Comparison of ENCODE assay signal across 10 cellular contexts in the genomic region with DNA sequence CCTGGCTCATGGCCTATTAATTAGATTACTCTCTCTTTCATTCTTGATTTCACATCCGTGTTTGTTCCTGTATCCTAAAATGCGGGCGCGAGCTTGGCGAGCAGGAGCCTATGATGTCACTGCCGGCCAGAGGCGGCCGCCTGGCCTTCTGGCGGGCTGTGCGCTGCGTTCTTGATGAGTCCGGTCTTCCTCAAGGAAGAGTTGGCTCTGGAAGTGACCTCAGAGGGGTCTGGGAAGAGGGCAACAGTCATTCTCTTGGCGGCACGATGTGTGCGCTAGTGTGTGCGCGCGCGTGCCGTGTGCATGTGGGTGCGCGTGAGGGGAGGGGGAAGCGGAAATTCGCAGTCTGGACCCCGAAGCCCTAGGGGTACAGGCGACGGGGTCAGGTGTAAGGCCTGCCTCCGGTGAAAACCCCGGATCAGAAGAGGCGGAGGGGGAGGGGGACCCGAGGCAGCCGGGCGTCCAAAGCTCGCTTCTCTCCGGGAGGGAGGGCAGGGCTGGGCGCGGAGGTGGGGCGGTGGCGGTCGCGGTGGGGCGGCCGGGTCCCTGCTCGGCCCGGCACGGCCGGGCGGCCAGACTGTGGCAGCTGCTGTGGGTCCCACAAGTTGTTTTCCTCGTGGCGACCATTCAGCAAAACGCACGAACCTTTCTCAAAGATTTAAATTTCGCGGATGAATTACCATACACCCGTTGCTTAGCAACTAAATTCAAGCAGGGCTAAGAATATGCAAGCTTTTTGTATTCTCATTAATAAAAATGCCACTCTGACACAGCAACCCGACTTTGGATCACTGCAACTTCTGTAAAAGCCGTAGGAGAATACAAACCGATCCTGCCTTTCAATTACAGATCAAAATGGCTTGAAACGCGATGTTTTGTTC. TPM values are rescaled to one million over a fixed set of nuclear protein-coding genes. Genes with fewer than 3 reads are reported as not detected.
DNase-seq lines count a peak whose midpoint lies in the region; FAIRE-seq and TF ChIP-seq lines count a peak whose summit lies in the region.
"Had no signal": no experiment of that assay in that cellular context is flagged by ENCODE, and none has a peak within 500 bp of the region (broad histone marks: within the 10 kb centered on the region; RNA-seq: fewer than 3 reads in every experiment).

No MANE protein-coding gene starts in this region.

- H3K27ac Mint-ChIP-seq in osteocyte (ENCODE audit: unreplicated experiment) = peak overlapping the region; percentile 94

- no peak overlapping the region for H3K4me3 ChIP-seq in endothelial cell of umbilical vein (replicated peaks in 1 of 3; ENCODE audit: insufficient read depth in 1 of 3, low read depth in 1 of 3, low read length in 3 of 3)
- peak overlapping the region in 1 of 4 donors; percentile 1 for H3K4me3 ChIP-seq in tibial nerve
- no peak overlapping the region for H3K4me3 ChIP-seq in brain microvascular endothelial cell (ENCODE audit: low read depth, low read length)

- in situ Hi-C loops in brain microvascular endothelial cell (cut with HindIII; ENCODE audit: low pct_ligation_motif_present, low sequenced_read_pairs) = no loop called here

- no peak overlapping the region for H2AFZ ChIP-seq in endothelial cell of umbilical vein (ENCODE audit: low read depth, low read length)

- H3K36me3 Mint-ChIP-seq in osteocyte (ENCODE audit: unreplicated experiment) = peaks cover 6% of the 10 kb centered on the region

- DNase-seq in Daoy (ENCODE audit: low read depth) (peak; percentile 68), NCI-H345 (lab: John Stamatoyannopoulos, UW) (peak; percentile 70), endothelial cell of umbilical vein (ENCODE audit: low read depth, low spot score) (no peak), osteocyte (ENCODE audit: extremely low spot score, unreplicated experiment) (peak; percentile 81), tibial nerve (ENCODE audit: low spot score in 2 of 2) (no peak), NCI-H146 treated with DMSO at 0.1 percent for 48 hours (lab: John Stamatoyannopoulos, UW; ENCODE audit: unreplicated experiment) (no peak), brain microvascular endothelial cell (no peak)
- DNase-seq in activated effector memory CD4-positive, alpha-beta T cell treated with Interleukin-2 at 50 U/mL for 16 hours = no peak
- DNase-seq: activated gamma-delta T cell treated with Interleukin-2 at 50 U/mL for 16 hours, left colon had no signal

- intact Hi-C loops in endothelial cell of umbilical vein (cut with micrococcal nuclease) = no loop called here

- H4K20me1 ChIP-seq in endothelial cell of umbilical vein (replicated peaks; ENCODE audit: control insufficient read depth, extremely low read depth, insufficient read depth, low read length) = no peaks in the 10 kb centered on the region

- dilution Hi-C loops in endothelial cell of umbilical vein (cut with MboI; ENCODE audit: extremely low pct_ligation_motif_present, low sequenced_read_pairs) = no loop called here

- TF ChIP-seq CTCF in endothelial cell of umbilical vein (IDR thresholded peaks at IDR 0.05; ENCODE audit: extremely low read depth in 1 of 2, insufficient read depth in 1 of 2, low read depth in 1 of 2, low read length in 2 of 2) (no peak), osteocyte (IDR thresholded peaks at IDR 0.05) (no peak), tibial nerve (IDR thresholded peaks at IDR 0.05) (no peak), brain microvascular endothelial cell (IDR thresholded peaks at IDR 0.05; ENCODE audit: low read depth, low read length, missing control alignments) (no peak)

- H3K36me3 ChIP-seq in endothelial cell of umbilical vein (ENCODE audit: control insufficient read depth in 2 of 2, extremely low read depth in 1 of 2, insufficient read depth in 2 of 2, low read length in 2 of 2) = no peaks in the 10 kb centered on the region
- no peaks in the 10 kb centered on the region for H3K36me3 ChIP-seq in tibial nerve
- no peaks in the 10 kb centered on the region for H3K36me3 ChIP-seq in brain microvascular endothelial cell (replicated peaks)

- peaks cover 23% of the 10 kb centered on the region for H3K27me3 Mint-ChIP-seq in osteocyte (ENCODE audit: unreplicated experiment)

- no peak overlapping the region for H3K4me2 ChIP-seq in endothelial cell of umbilical vein (ENCODE audit: insufficient read depth, low read length)

- H3K4me1 Mint-ChIP-seq in osteocyte (ENCODE audit: unreplicated experiment) = peaks cover 40% of the 10 kb centered on the region

- TF ChIP-seq POLR2A in endothelial cell of umbilical vein (IDR thresholded peaks at IDR 0.05; ENCODE audit: low read depth, low read length) (no peak), tibial nerve (IDR thresholded peaks at IDR 0.05) (no peak)

- H3K9me3 ChIP-seq in endothelial cell of umbilical vein (replicated peaks; ENCODE audit: control insufficient read depth, insufficient read depth, low read length) (no peaks in the 10 kb centered on the region), tibial nerve (no peaks in the 10 kb centered on the region)

- CTCF ChIA-PET in endothelial cell of umbilical vein (lab: Charles Lee) = interaction anchor here (0.6 to 5.4 kb wide), 2 partner anchors 11 to 13 kb away, joined by 3 to 32 read pairs; no protein-coding TSS in a partner anchor

- FAIRE-seq in endothelial cell of umbilical vein (lab: Jason Lieb, UNC) = no peak

- no TSS peak for BruUV-seq in endothelial cell of umbilical vein (replicated peaks; lab: Mats Ljungman, UMichigan)

- H3K4me3 Mint-ChIP-seq in osteocyte (ENCODE audit: unreplicated experiment) = peak overlapping the region; percentile 88

- no peak for TF ChIP-seq EP300 in tibial nerve (IDR thresholded peaks at IDR 0.05)

- no peak overlapping the region for H3K9ac ChIP-seq in endothelial cell of umbilical vein (replicated peaks; ENCODE audit: extremely low read depth, insufficient read depth, low read length)

- no peaks in the 10 kb centered on the region for H3K9me1 ChIP-seq in endothelial cell of umbilical vein (replicated peaks; ENCODE audit: control insufficient read depth, extremely low read depth, insufficient read depth, low read length)

- H3K9me3 Mint-ChIP-seq in osteocyte (ENCODE audit: unreplicated experiment) = no peaks in the 10 kb centered on the region

- no peaks in the 10 kb centered on the region for H3K79me2 ChIP-seq in endothelial cell of umbilical vein (ENCODE audit: control insufficient read depth, insufficient read depth, low read length)

- peaks cover 1% of the 10 kb centered on the region for H3K4me1 ChIP-seq in endothelial cell of umbilical vein (ENCODE audit: control insufficient read depth, extremely low read depth, insufficient read depth, low read length)
- H3K4me1 ChIP-seq in tibial nerve = peaks cover 0 to 38% (median 2%) of the 10 kb centered on the region in 4 donors

- 3 to 4% methylated on average over 54 to 60 of the region's 60 CpGs for WGBS in tibial nerve, 2 donors

- POLR2A ChIA-PET in endothelial cell of umbilical vein (lab: Charles Lee) = no interaction called here

- H3K27ac ChIP-seq in endothelial cell of umbilical vein (ENCODE audit: insufficient read depth, low read depth, low read length) (no peak overlapping the region), tibial nerve (no peak overlapping the region), brain microvascular endothelial cell (no peak overlapping the region)

- H3K27me3 ChIP-seq in endothelial cell of umbilical vein (ENCODE audit: control insufficient read depth in 2 of 2, insufficient read depth in 2 of 2, low read length in 2 of 2) (peaks cover 83 to 97% of the 10 kb centered on the region in 2 experiments), tibial nerve (peaks cover 3 to 100% of the 10 kb centered on the region in 2 donors), brain microvascular endothelial cell (replicated peaks) (peaks cover 93% of the 10 kb centered on the region)

TF ChIP-seq in endothelial cell of umbilical vein, 7 proteins besides CTCF, POLR2A, EP300 and RAD21:
- TF ChIP-seq EZH2 (IDR thresholded peaks at IDR 0.05; ENCODE audit: borderline replicate concordance, low read depth, low read length, severe bottlenecking) = peak; percentile 41
- no peak for TF ChIP-seq GATA2 (IDR thresholded peaks at IDR 0.05; ENCODE audit: insufficient read depth, insufficient read length, low read depth, low read length)
- TF ChIP-seq JUN (IDR thresholded peaks at IDR 0.05; ENCODE audit: borderline replicate concordance, insufficient read depth, insufficient read length, low read depth) = no peak

RNA-seq across cellular contexts. Expression of gene POU3F3, which starts 8.4 kb away (rescaled TPM):
- total RNA-seq in Daoy (2014; rRNA removed; shearing (Covaris generic)) = 5.8 and 6.5 TPM in 2 replicates
- not detected in 2 replicates for total RNA-seq in endothelial cell of umbilical vein
- not detected in 2 replicates for polyA plus RNA-seq in endothelial cell of umbilical vein
- not detected in 2 replicates for polyA plus RNA-seq in endothelial cell of umbilical vein (2011; cell fraction: cytosol; rRNA removed)
- not detected in 2 replicates for polyA plus RNA-seq in endothelial cell of umbilical vein (2011; cell fraction: nucleus; rRNA removed)
- polyA plus RNA-seq in endothelial cell of umbilical vein (2012) = not detected in 2 replicates
- not detected in 2 replicates for polyA minus RNA-seq in endothelial cell of umbilical vein
- not detected for polyA minus RNA-seq in endothelial cell of umbilical vein (2011; cell fraction: cytosol; rRNA and poly(A)+ RNA removed)
- polyA minus RNA-seq in endothelial cell of umbilical vein (2011; cell fraction: nucleus; rRNA and poly(A)+ RNA removed) = not detected in 2 replicates
- total RNA-seq in osteocyte = 35.5 TPM in 2 replicates
- total RNA-seq in tibial nerve = not detected

Comparison
In these comparisons a context has a peak if more than half of its experiments do, and no peak if none do; other contexts are left out.
1. DNase-seq: peak in Daoy (single experiment), NCI-H345 (single experiment) and osteocyte (single experiment); none in endothelial cell of umbilical vein (single experiment), tibial nerve (0 of 2), NCI-H146 treated with DMSO at 0.1 percent for 48 hours (single experiment), brain microvascular endothelial cell (single experiment) and activated effector memory CD4-positive, alpha-beta T cell treated with Interleukin-2 at 50 U/mL for 16 hours (single experiment).